In the genomic region with DNA sequence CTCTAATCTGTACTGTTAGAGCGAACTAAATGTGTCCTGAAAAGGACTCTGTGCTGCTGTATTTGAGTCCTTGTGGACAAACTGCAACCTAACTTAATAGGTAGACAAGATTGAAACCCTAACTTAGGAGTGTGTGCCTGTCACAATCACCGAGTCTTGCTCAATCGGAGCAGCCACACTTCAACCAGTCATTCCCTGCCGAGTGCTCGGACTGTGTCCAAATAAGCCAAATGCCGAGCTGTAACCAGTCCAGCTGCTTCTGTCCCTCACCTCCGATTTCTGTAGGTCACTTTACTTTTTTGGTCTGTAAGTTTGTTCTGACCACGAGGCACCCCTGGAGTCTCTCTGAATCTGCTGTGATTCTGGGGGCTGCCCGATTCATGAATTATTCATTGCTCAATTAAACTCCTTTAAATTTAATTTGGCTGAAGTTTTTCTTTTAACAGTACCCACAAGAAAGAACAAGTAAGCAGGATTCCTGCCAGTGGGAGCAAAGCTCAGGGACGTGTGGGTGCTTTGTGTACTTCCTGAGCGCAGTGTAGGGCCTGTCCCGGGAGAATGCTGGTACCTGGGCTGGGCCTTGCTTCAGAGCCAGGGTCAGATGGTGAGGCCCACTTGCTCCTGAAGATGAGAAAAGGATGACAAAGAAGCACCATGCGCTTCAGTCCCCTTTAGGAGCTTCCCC, we compare ENCODE assay signal across 13 cellular contexts.
A peak's percentile ranks its signal among the peaks of the same experiment; 100 is the strongest.
DNase-seq lines count a peak whose midpoint lies in the region; ATAC-seq and TF ChIP-seq lines count a peak whose summit lies in the region.
"Had no signal": no experiment of that assay in that cellular context is flagged by ENCODE, and none has a peak within 500 bp of the region (broad histone marks: within the 10 kb centered on the region; RNA-seq: fewer than 3 reads in every experiment).

No MANE protein-coding gene starts in this region.

- H3K36me3 ChIP-seq in SK-N-MC (ENCODE audit: insufficient read depth, low read length) (no peaks in the 10 kb centered on the region), heart right ventricle (no peaks in the 10 kb centered on the region), osteoblast (ENCODE audit: insufficient read depth, low read length) (no peaks in the 10 kb centered on the region)
- H3K36me3 ChIP-seq: adrenal gland had no signal

- H3K79me2 ChIP-seq in osteoblast (ENCODE audit: insufficient read depth, low read length), result no peaks in the 10 kb centered on the region

- POLR2A ChIA-PET in activated CD4-positive, alpha-beta T cell treated with anti-CD3 and anti-CD28 coated beads for 36 hours (lab: Charles Lee), result no interaction called here

- peaks cover 0 to 4% (median 0%) of the 10 kb centered on the region in 9 donors for H3K4me1 ChIP-seq in heart right ventricle
- no peaks in the 10 kb centered on the region for H3K4me1 ChIP-seq in osteoblast (ENCODE audit: insufficient read depth, low read length)
- H3K4me1 ChIP-seq: adrenal gland had no signal

- no peak overlapping the region for H3K27ac Mint-ChIP-seq in activated CD4-positive, alpha-beta T cell treated with anti-CD3 and anti-CD28 coated beads for 36 hours
- H3K27ac Mint-ChIP-seq: activated T-cell treated with anti-CD3 and anti-CD28 coated beads, Interleukin-2, amount 50 U/mL, for 24 hours; progenitor cell of endocrine pancreas; type B pancreatic cell had no signal

- CTCF ChIA-PET in activated CD4-positive, alpha-beta T cell treated with anti-CD3 and anti-CD28 coated beads for 36 hours (lab: Charles Lee), result interaction anchor here (0.7 kb wide), 1 partner anchor 164 kb away, joined by 4 read pairs; no protein-coding TSS in a partner anchor

- no peak overlapping the region for H3K9ac ChIP-seq in SK-N-MC (ENCODE audit: insufficient read length)

- H3K9me3 Mint-ChIP-seq in activated CD4-positive, alpha-beta T cell treated with anti-CD3 and anti-CD28 coated beads for 36 hours (ENCODE audit: low read depth), result no peaks in the 10 kb centered on the region
- H3K9me3 Mint-ChIP-seq: activated T-cell treated with anti-CD3 and anti-CD28 coated beads, Interleukin-2, amount 50 U/mL, for 24 hours; type B pancreatic cell had no signal

- DNase-seq in HuH-7 (ENCODE audit: low spot score), result peak; percentile 40
- DNase-seq in SK-N-MC (ENCODE audit: low read depth, low spot score), result no peak
- DNase-seq in heart right ventricle, result peak; percentile 40 to 54
- peak; percentile 12 for DNase-seq in pons (ENCODE audit: low spot score)
- no peak for DNase-seq in HuH-7.5 (ENCODE audit: low spot score)
- no peak for DNase-seq in osteoblast (ENCODE audit: insufficient read length, low spot score, missing footprints)
- DNase-seq in NCI-H2081 treated with DMSO at 0.1 percent for 48 hours (lab: John Stamatoyannopoulos, UW), result no peak
- DNase-seq in activated CD4-positive, alpha-beta T cell treated with anti-CD3 and anti-CD28 coated beads for 36 hours, result no peak
- DNase-seq: activated T-cell treated with anti-CD3 and anti-CD28 coated beads, Interleukin-2, amount 50 U/mL, for 24 hours; SW 1271 had no signal

- H4K20me1 ChIP-seq in osteoblast (ENCODE audit: insufficient read depth, low read length), result no peaks in the 10 kb centered on the region

- no peaks in the 10 kb centered on the region for H3K36me3 Mint-ChIP-seq in activated CD4-positive, alpha-beta T cell treated with anti-CD3 and anti-CD28 coated beads for 36 hours (ENCODE audit: low read depth)
- H3K36me3 Mint-ChIP-seq: type B pancreatic cell had no signal

- peaks cover 6% of the 10 kb centered on the region for H3K27me3 Mint-ChIP-seq in activated CD4-positive, alpha-beta T cell treated with anti-CD3 and anti-CD28 coated beads for 36 hours

- H3K27me3 ChIP-seq in heart right ventricle (peaks cover 0 to 19% (median 3%) of the 10 kb centered on the region in 7 donors), osteoblast (ENCODE audit: insufficient read depth, low read length) (no peaks in the 10 kb centered on the region)

- no peak overlapping the region for H3K4me2 ChIP-seq in osteoblast (ENCODE audit: insufficient read depth, low read length)

- H3K4me3 ChIP-seq in SK-N-MC, result peak overlapping the region; percentile 30; the same call in 1 of the 2 replicates
- H3K4me3 ChIP-seq in heart right ventricle, result no peak overlapping the region
- H3K4me3 ChIP-seq in osteoblast (ENCODE audit: insufficient read depth, low read length), result no peak overlapping the region
- H3K4me3 ChIP-seq: adrenal gland had no signal

- 62 to 66% methylated on average over 13 of the region's 13 CpGs for WGBS in heart right ventricle, 2 donors

- TF ChIP-seq CTCF in heart right ventricle (IDR thresholded peaks at IDR 0.05), result no peak
- no peak for TF ChIP-seq CTCF in osteoblast (IDR thresholded peaks at IDR 0.05; ENCODE audit: extremely low read depth, low read depth, low read length)

- peak; percentile 72 to 96 (median 88) for ATAC-seq in heart right ventricle
- no peak for ATAC-seq in activated CD4-positive, alpha-beta T cell treated with anti-CD3 and anti-CD28 coated beads for 36 hours

- H3K27ac ChIP-seq in SK-N-MC, result no peak overlapping the region
- peak overlapping the region in 9 of 10 donors; percentile 18 to 79 (median 62) for H3K27ac ChIP-seq in heart right ventricle
- no peak overlapping the region for H3K27ac ChIP-seq in osteoblast (ENCODE audit: low read depth, low read length)
- H3K27ac ChIP-seq: adrenal gland had no signal

- H3K9me3 ChIP-seq in SK-N-MC (ENCODE audit: low read depth, low read length), result no peaks in the 10 kb centered on the region
- H3K9me3 ChIP-seq in heart right ventricle, result no peaks in the 10 kb centered on the region
- H3K9me3 ChIP-seq in osteoblast (ENCODE audit: low read depth, low read length), result no peaks in the 10 kb centered on the region
- H3K9me3 ChIP-seq: adrenal gland had no signal

- intact Hi-C loops in heart right ventricle (cut with DNase I), result no loop called here
- intact Hi-C loops in activated CD4-positive, alpha-beta T cell treated with anti-CD3 and anti-CD28 coated beads for 36 hours (cut with DNase I, micrococcal nuclease), result loop anchor here in 1 of 2 experiments (10.0 kb wide), 1 partner anchor 485 kb away; no protein-coding TSS in a partner anchor

- no peak overlapping the region for H2AFZ ChIP-seq in osteoblast (ENCODE audit: low read length)

- H3K4me3 Mint-ChIP-seq in activated CD4-positive, alpha-beta T cell treated with anti-CD3 and anti-CD28 coated beads for 36 hours, result no peak overlapping the region
- H3K4me3 Mint-ChIP-seq: activated T-cell treated with anti-CD3 and anti-CD28 coated beads, Interleukin-2, amount 50 U/mL, for 24 hours; type B pancreatic cell had no signal

- no peaks in the 10 kb centered on the region for H3K4me1 Mint-ChIP-seq in activated CD4-positive, alpha-beta T cell treated with anti-CD3 and anti-CD28 coated beads for 36 hours

Comparison
In these comparisons a context has a peak if more than half of its experiments do, and no peak if none do; other contexts are left out.
1. DNase-seq: peak in HuH-7 (single experiment), heart right ventricle (2 of 2) and pons (single experiment); none in SK-N-MC (single experiment), HuH-7.5 (single experiment), osteoblast (single experiment), NCI-H2081 treated with DMSO at 0.1 percent for 48 hours (single experiment) and activated CD4-positive, alpha-beta T cell treated with anti-CD3 and anti-CD28 coated beads for 36 hours (single experiment).
2. H3K27ac ChIP-seq: peak in heart right ventricle (9 of 10); none in SK-N-MC (single experiment) and osteoblast (single experiment).